24 cellular contexts compared by ENCODE assay signal in the genomic region with DNA sequence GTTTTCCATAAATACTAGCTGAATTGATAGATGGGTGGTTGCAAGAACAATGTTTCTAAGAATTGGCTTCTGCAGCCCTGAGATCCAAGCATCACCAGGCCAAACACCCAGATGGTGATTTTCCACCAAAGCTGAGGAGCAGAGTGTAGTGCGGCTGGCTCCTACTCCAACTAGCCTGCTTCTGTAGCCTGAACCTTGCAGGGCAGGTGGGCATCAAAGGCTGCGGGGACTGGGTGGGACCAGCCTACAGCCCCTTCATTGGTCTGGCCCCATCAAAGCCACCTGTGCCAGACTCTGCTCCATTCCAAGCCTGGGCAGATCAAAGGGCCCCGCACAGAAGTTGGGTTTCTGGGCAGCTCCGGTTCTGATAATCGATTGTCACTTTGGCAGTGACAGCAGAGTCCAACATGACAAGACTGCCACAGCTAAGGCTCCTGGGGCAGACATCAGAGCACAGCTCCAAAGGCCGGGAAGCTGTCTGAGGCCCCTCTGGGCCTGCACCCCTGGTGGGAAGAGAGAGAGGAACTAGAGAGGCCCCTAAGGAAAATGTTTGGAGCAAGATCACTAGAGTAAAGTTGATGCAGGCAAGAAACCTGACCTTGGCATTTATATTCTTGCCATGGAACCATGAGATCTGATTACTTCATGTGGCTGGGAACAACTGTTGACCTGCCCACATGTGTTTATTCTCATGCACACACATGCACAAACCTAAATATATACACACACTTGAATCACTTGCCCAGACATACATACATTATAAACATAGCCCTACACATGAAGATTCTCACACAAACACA.
DNase-seq lines count a peak whose midpoint lies in the region; ATAC-seq, FAIRE-seq and TF ChIP-seq lines count a peak whose summit lies in the region.
"Had no signal": no experiment of that assay in that cellular context is flagged by ENCODE, and none has a peak within 500 bp of the region (broad histone marks: within the 10 kb centered on the region; RNA-seq: fewer than 3 reads in every experiment).

No MANE protein-coding gene starts in this region.

- H3K4ac ChIP-seq in mesendoderm (ENCODE audit: low read depth, low read length), result no peak overlapping the region

- H3K27me3 Mint-ChIP-seq in glutamatergic neuron (ENCODE audit: unreplicated experiment), result no peaks in the 10 kb centered on the region
- H3K27me3 Mint-ChIP-seq in neural progenitor cell (ENCODE audit: insufficient read depth, low read depth), result peaks cover 6% of the 10 kb centered on the region
- H3K27me3 Mint-ChIP-seq: CD4-positive, CD25-positive, alpha-beta regulatory T cell had no signal

- peak overlapping the region; percentile 8 for H3K18ac ChIP-seq in mesendoderm (ENCODE audit: low read length)

- no peak for FAIRE-seq in HepG2 (lab: Jason Lieb, UNC)
- FAIRE-seq: A204.1, GM12878, HTR-8/SVneo had no signal

- H3K36me3 ChIP-seq in HepG2 (replicated peaks in 1 of 2; ENCODE audit: control insufficient read depth in 1 of 2, insufficient read depth in 2 of 2, low read length in 2 of 2) (no peaks in the 10 kb centered on the region), mesendoderm (ENCODE audit: control insufficient read depth, insufficient read depth, low read length) (no peaks in the 10 kb centered on the region), neural progenitor cell (no peaks in the 10 kb centered on the region)
- H3K36me3 ChIP-seq: BE2C had no signal

- H3K27ac Mint-ChIP-seq in glutamatergic neuron (ENCODE audit: unreplicated experiment) (no peak overlapping the region), neural progenitor cell (no peak overlapping the region)
- H3K27ac Mint-ChIP-seq: CD4-positive, CD25-positive, alpha-beta regulatory T cell; CD8-positive, alpha-beta memory T cell; HFFc6 had no signal

- H3K27ac ChIP-seq in HepG2 (ENCODE audit: extremely low read length, insufficient read depth, low read length) (no peak overlapping the region), mesendoderm (ENCODE audit: low read depth, low read length) (no peak overlapping the region), neural progenitor cell (no peak overlapping the region)

- no peak for ATAC-seq in HepG2
- ATAC-seq: GM12878, HCT116 had no signal

- H3K27me3 ChIP-seq in HepG2 (ENCODE audit: control insufficient read depth in 1 of 2, insufficient read depth in 2 of 2, low read length in 2 of 2) (peaks cover 0 to under 1% of the 10 kb centered on the region in 2 experiments; a peak in 1 of 5 replicates), mesendoderm (ENCODE audit: insufficient read depth, low read length, poor library complexity) (no peaks in the 10 kb centered on the region), neural progenitor cell (no peaks in the 10 kb centered on the region)
- H3K27me3 ChIP-seq: BE2C had no signal

- H3K23ac ChIP-seq in mesendoderm (ENCODE audit: low read length), result no peak overlapping the region

- DNase-seq in ecto neural progenitor cell (ENCODE audit: low spot score) (peak; percentile 33), HepG2 (ENCODE audit: low spot score) (no peak), mesendoderm (no peak), glutamatergic neuron (no peak), NCI-H146 treated with DMSO at 0.1 percent for 48 hours (lab: John Stamatoyannopoulos, UW; ENCODE audit: unreplicated experiment) (no peak), neural progenitor cell (ENCODE audit: low spot score) (no peak), iPS-NIHi11 (ENCODE audit: low spot score) (no peak)
- DNase-seq: ACHN; BE2C; C1 segment of cervical spinal cord; CD4-positive, CD25-positive, alpha-beta regulatory T cell; CD8-positive, alpha-beta memory T cell; COR-L47; DMS 273 treated with DMSO at 0.1 percent for 48 hours; DMS53; DND-41; EL; GOT3; H7; HFFc6 had no signal

- H3K9me3 Mint-ChIP-seq in glutamatergic neuron (ENCODE audit: unreplicated experiment), result no peaks in the 10 kb centered on the region
- peaks cover 3% of the 10 kb centered on the region for H3K9me3 Mint-ChIP-seq in neural progenitor cell

- H3K4me1 Mint-ChIP-seq in glutamatergic neuron (ENCODE audit: low read depth, unreplicated experiment) (no peaks in the 10 kb centered on the region), neural progenitor cell (peaks cover 12% of the 10 kb centered on the region)
- H3K4me1 Mint-ChIP-seq: CD4-positive, CD25-positive, alpha-beta regulatory T cell; CD8-positive, alpha-beta memory T cell had no signal

- BruUV-seq in HepG2 (replicated peaks; lab: Mats Ljungman, UMichigan), result no TSS peak

- H2BK120ac ChIP-seq in mesendoderm (ENCODE audit: low read depth, low read length), result peak overlapping the region; percentile 19

- 20% methylated on average over 2 of the region's 6 CpGs for whole genome bisulfite sequencing in HepG2 (ENCODE audit: low lambda C conversion rate)
- no CpG with 5 or more reads among the region's 6 CpGs for WGBS in mesendoderm (ENCODE audit: extremely low coverage, insufficient coverage, low lambda C conversion rate)

- H3K79me2 ChIP-seq in HepG2 (ENCODE audit: insufficient read depth, low read length) (no peaks in the 10 kb centered on the region), mesendoderm (ENCODE audit: control insufficient read depth, insufficient read depth, low read length) (no peaks in the 10 kb centered on the region), neural progenitor cell (ENCODE audit: low read depth) (no peaks in the 10 kb centered on the region)

- in situ Hi-C loops in HepG2 (cut with HindIII; ENCODE audit: extremely low pct_ligation_motif_present, low pct_unique_long_range_greater_than_20kb), result no loop called here

- H3K4me3 ChIP-seq in HepG2 (replicated peaks in 1 of 3; ENCODE audit: insufficient read depth in 1 of 3, low read depth in 2 of 3, low read length in 3 of 3) (no peak overlapping the region), mesendoderm (ENCODE audit: low read length) (no peak overlapping the region), neural progenitor cell (no peak overlapping the region)
- H3K4me3 ChIP-seq: GM12878 had no signal

- POLR2A ChIA-PET in HepG2 (lab: Yijun Ruan, JAX), result no interaction called here

- no peak overlapping the region for H2AFZ ChIP-seq in HepG2 (ENCODE audit: low read length)
- no peak overlapping the region for H2AFZ ChIP-seq in neural progenitor cell (replicated peaks)

- H2BK15ac ChIP-seq in mesendoderm (replicated peaks; ENCODE audit: low read depth), result no peak overlapping the region

- no peak overlapping the region for H4K5ac ChIP-seq in mesendoderm (ENCODE audit: low read length)

- H4K20me1 ChIP-seq in HepG2 (ENCODE audit: insufficient read depth, low read length), result no peaks in the 10 kb centered on the region
- no peaks in the 10 kb centered on the region for H4K20me1 ChIP-seq in neural progenitor cell (ENCODE audit: low read depth)

- H4K8ac ChIP-seq in mesendoderm (ENCODE audit: low read depth, low read length), result no peak overlapping the region

- H2AK5ac ChIP-seq in mesendoderm (ENCODE audit: low read length), result no peak overlapping the region

- no peaks in the 10 kb centered on the region for H3K4me1 ChIP-seq in HepG2 (ENCODE audit: insufficient read depth, low read length)
- H3K4me1 ChIP-seq in mesendoderm (ENCODE audit: control insufficient read depth, low read depth, low read length), result no peaks in the 10 kb centered on the region
- H3K4me1 ChIP-seq in neural progenitor cell, result no peaks in the 10 kb centered on the region
- H3K4me1 ChIP-seq: BE2C had no signal

- no peak overlapping the region for H3K4me3 Mint-ChIP-seq in glutamatergic neuron (ENCODE audit: unreplicated experiment)
- H3K4me3 Mint-ChIP-seq in neural progenitor cell, result no peak overlapping the region
- H3K4me3 Mint-ChIP-seq: CD4-positive, CD25-positive, alpha-beta regulatory T cell; CD8-positive, alpha-beta memory T cell; HFFc6 had no signal

- no peak for TF ChIP-seq RAD21 in HepG2 (CRISPR knock-in tag; IDR thresholded peaks at IDR 0.05)

- H3K36me3 Mint-ChIP-seq in glutamatergic neuron (ENCODE audit: unreplicated experiment), result no peaks in the 10 kb centered on the region
- no peaks in the 10 kb centered on the region for H3K36me3 Mint-ChIP-seq in neural progenitor cell
- H3K36me3 Mint-ChIP-seq: CD4-positive, CD25-positive, alpha-beta regulatory T cell; CD8-positive, alpha-beta memory T cell had no signal

- H3K79me1 ChIP-seq in mesendoderm (ENCODE audit: low read length), result no peaks in the 10 kb centered on the region

- peak overlapping the region; percentile 28 for H3K56ac ChIP-seq in mesendoderm (ENCODE audit: low read length)

- TF ChIP-seq POLR2A in HepG2 (IDR thresholded peaks at IDR 0.05; ENCODE audit: insufficient read depth in 1 of 2, low read depth in 2 of 2, low read length in 2 of 2), result no peak

- TF ChIP-seq EP300 in HepG2 (IDR thresholded peaks at IDR 0.05; ENCODE audit: low read depth in 2 of 2, low read length in 2 of 2) (no peak), HepG2 (CRISPR knock-in tag; IDR thresholded peaks at IDR 0.05; ENCODE audit: borderline replicate concordance) (no peak)

- TF ChIP-seq CTCF in HepG2 (CRISPR knock-in tag; IDR thresholded peaks at IDR 0.05) (no peak), glutamatergic neuron (IDR thresholded peaks at IDR 0.05; ENCODE audit: partially characterized antibody, unreplicated experiment) (no peak), neural progenitor cell (IDR thresholded peaks at IDR 0.05) (no peak)

- no peak overlapping the region for H2BK5ac ChIP-seq in mesendoderm (ENCODE audit: low read length)

- no peaks in the 10 kb centered on the region for H3F3A ChIP-seq in neural progenitor cell (ENCODE audit: low read depth)

- no peak overlapping the region for H3K9ac ChIP-seq in HepG2 (ENCODE audit: insufficient read depth, low read depth, low read length)
- H3K9ac ChIP-seq in mesendoderm (ENCODE audit: low read length), result no peak overlapping the region
- no peak overlapping the region for H3K9ac ChIP-seq in neural progenitor cell

- intact Hi-C loops in HepG2 (cut with micrococcal nuclease; ENCODE audit: unreplicated experiment), result no loop called here

- H3K9me3 ChIP-seq in HepG2 (ENCODE audit: low read length), result no peaks in the 10 kb centered on the region
- H3K9me3 ChIP-seq in neural progenitor cell (ENCODE audit: low read depth), result no peaks in the 10 kb centered on the region
- H3K9me3 ChIP-seq: BE2C had no signal

- CTCF ChIA-PET in HepG2 (lab: Yijun Ruan, JAX; ENCODE audit: low intra/inter-chr PET ratio, low total read pairs), result no interaction called here

- H3K4me2 ChIP-seq in HepG2 (ENCODE audit: low read depth, low read length) (no peak overlapping the region), mesendoderm (ENCODE audit: low read length) (no peak overlapping the region), neural progenitor cell (no peak overlapping the region)
